8 cellular contexts compared by ENCODE assay signal in the genomic region with DNA sequence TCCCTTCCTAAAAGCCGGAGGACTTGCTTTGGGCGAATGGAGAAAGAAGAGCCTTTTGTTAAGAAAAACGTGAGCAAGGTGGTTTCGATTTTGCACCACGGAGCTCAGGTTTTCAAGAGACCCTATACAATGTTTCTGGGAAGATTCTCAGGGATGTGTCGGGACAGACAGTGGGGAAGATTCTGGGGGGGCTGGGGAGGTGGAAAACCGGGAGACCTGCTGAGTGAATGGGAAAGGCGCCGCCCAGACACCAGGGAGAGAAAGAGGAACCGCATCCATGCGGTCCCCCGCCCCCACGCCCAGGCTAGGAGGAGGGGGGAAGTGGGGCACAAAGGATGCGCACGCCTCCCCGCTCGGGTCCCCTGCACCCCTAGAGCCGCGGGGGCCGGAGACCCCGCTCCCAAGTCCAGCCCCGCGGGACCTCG. TPM values are rescaled to one million over a fixed set of nuclear protein-coding genes. Genes with fewer than 3 reads are reported as not detected.
DNase-seq lines count a peak whose midpoint lies in the region; ATAC-seq, FAIRE-seq and TF ChIP-seq lines count a peak whose summit lies in the region.

No MANE protein-coding gene starts in this region.

- peaks cover 51% of the 10 kb centered on the region for H4K20me1 ChIP-seq in neural progenitor cell (ENCODE audit: low read depth)

- no peak for TF ChIP-seq POLR2A in A549 (IDR thresholded peaks at IDR 0.05; ENCODE audit: low read length)

- WGBS in A549 (ENCODE audit: missing lambda C conversion rate): 1% methylated on average over 13 of the region's 24 CpGs
- under 1% methylated on average over 24 of the region's 24 CpGs for WGBS in thymus

- H3K36me3 ChIP-seq in neural progenitor cell (peaks cover 19% of the 10 kb centered on the region), thymus (ENCODE audit: control insufficient read depth, insufficient read depth) (peaks cover 3% of the 10 kb centered on the region)

- TF ChIP-seq CTCF in A549 (IDR thresholded peaks at IDR 0.05): no peak
- no peak for TF ChIP-seq CTCF in fibroblast of the aortic adventitia (IDR thresholded peaks at IDR 0.05; ENCODE audit: insufficient read depth, low read length)
- TF ChIP-seq CTCF in neural progenitor cell (IDR thresholded peaks at IDR 0.05): no peak

- H3K27ac ChIP-seq in A549 (peak overlapping the region; percentile 100), neural progenitor cell (peak overlapping the region; percentile 77), thymus (ENCODE audit: low read depth) (peak overlapping the region; percentile 95)

- peaks cover 15% of the 10 kb centered on the region for H3F3A ChIP-seq in neural progenitor cell (ENCODE audit: low read depth)

- CTCF ChIA-PET in A549 (lab: Yijun Ruan, JAX): interaction anchor here (1.0 to 3.6 kb wide), 8 partner anchors 9 to 179 kb away, joined by 3 to 28 read pairs (median 8); no protein-coding TSS in a partner anchor

- H3K4me3 ChIP-seq in A549 (peak overlapping the region; percentile 96), fibroblast of the aortic adventitia (ENCODE audit: low read depth, low read length) (peak overlapping the region; percentile 88), neural progenitor cell (peak overlapping the region; percentile 97), thymus (ENCODE audit: low read length) (peak overlapping the region; percentile 64)

- POLR2A ChIA-PET in A549 (lab: Yijun Ruan, JAX): interaction anchor here (1.0 to 2.6 kb wide), 8 partner anchors 14 to 66 kb away, joined by 3 to 23 read pairs (median 7); no protein-coding TSS in a partner anchor

- H3K4me1 Mint-ChIP-seq in neural progenitor cell: peaks cover 23% of the 10 kb centered on the region

- H3K27me3 Mint-ChIP-seq in neural progenitor cell (ENCODE audit: insufficient read depth, low read depth): peaks cover 2% of the 10 kb centered on the region

- no peak for TF ChIP-seq EP300 in A549 (IDR thresholded peaks at IDR 0.05)

- TF ChIP-seq RAD21 in A549 (conservative IDR thresholded peaks at IDR 0.05 in 1 of 2, IDR thresholded peaks at IDR 0.05 in 1 of 2): no peak

- H3K4me1 ChIP-seq in A549 (peaks cover 37% of the 10 kb centered on the region), neural progenitor cell (peaks cover 30% of the 10 kb centered on the region), thymus (ENCODE audit: control insufficient read depth, insufficient read depth, low read length) (peaks cover 3% of the 10 kb centered on the region)

- H3K9me3 Mint-ChIP-seq in neural progenitor cell: peaks cover 15% of the 10 kb centered on the region

- peaks cover 25% of the 10 kb centered on the region for H3K36me3 Mint-ChIP-seq in neural progenitor cell

- peak overlapping the region; percentile 99 for H3K4me3 Mint-ChIP-seq in neural progenitor cell

- no peak for FAIRE-seq in A549 (lab: Jason Lieb, UNC)

- H3K9ac ChIP-seq in neural progenitor cell: peak overlapping the region; percentile 85

- H2AFZ ChIP-seq in neural progenitor cell (replicated peaks): peak overlapping the region; percentile 90

- H3K27me3 ChIP-seq in neural progenitor cell (no peaks in the 10 kb centered on the region), thymus (ENCODE audit: control insufficient read depth, insufficient read depth) (no peaks in the 10 kb centered on the region)

- H3K9me3 ChIP-seq in A549 (no peaks in the 10 kb centered on the region), neural progenitor cell (ENCODE audit: low read depth) (no peaks in the 10 kb centered on the region), thymus (ENCODE audit: control insufficient read depth) (no peaks in the 10 kb centered on the region)

- ATAC-seq in A549: peak; percentile 33 to 48; a peak in 5 of 6 replicates
- peak; percentile 31 for ATAC-seq in GM18511 (IDR thresholded peaks at IDR 0.05; ENCODE audit: unreplicated experiment)
- peak; percentile 24 for ATAC-seq in HG03045 (IDR thresholded peaks at IDR 0.05; ENCODE audit: unreplicated experiment)

- H3K4me2 ChIP-seq in A549: peak overlapping the region; percentile 79
- H3K4me2 ChIP-seq in neural progenitor cell: peak overlapping the region; percentile 99

- DNase-seq in A549 (ENCODE audit: low read depth in 1 of 2, low spot score in 1 of 2) (peak in 1 of 2 experiments; percentile 44), NOMO-1 treated with dmso at 0.1 percent for 144 hours (lab: John Stamatoyannopoulos, UW; ENCODE audit: unreplicated experiment) (peak; percentile 75), fibroblast of the aortic adventitia (ENCODE audit: low read depth) (peak; percentile 37), neural progenitor cell (ENCODE audit: low spot score) (peak; percentile 68)
- DNase-seq in activated T-helper 1 cell treated with anti-CD3 and anti-CD28 coated beads, Interleukin-2, amount 50 U/mL, for 16 hours (ENCODE audit: low read depth in 1 of 2, low spot score in 1 of 2): peak; percentile 15 to 33

- H3K27ac Mint-ChIP-seq in neural progenitor cell: peak overlapping the region; percentile 98

- H3K79me2 ChIP-seq in neural progenitor cell (ENCODE audit: low read depth): peaks cover 57% of the 10 kb centered on the region

TF ChIP-seq in A549, 52 proteins besides CTCF, POLR2A, EP300 and RAD21:
- TF ChIP-seq FOSL2 (IDR thresholded peaks at IDR 0.05): no peak
- no peak for TF ChIP-seq FOSL2 (CRISPR knock-in tag; IDR thresholded peaks at IDR 0.05)
- peak; percentile 71; the same call in 1 of the 2 replicates for TF ChIP-seq MYC (IDR thresholded peaks at IDR 0.05; ENCODE audit: borderline replicate concordance, low read length)
- no peak for TF ChIP-seq HMGXB4 (CRISPR knock-in tag; IDR thresholded peaks at IDR 0.05; ENCODE audit: borderline replicate concordance)
- 0 out of 2 replicates have a peak, but pooled peaks have one; percentile 26 for TF ChIP-seq KDM5A (IDR thresholded peaks at IDR 0.05)
- no peak for TF ChIP-seq BHLHE40 (IDR thresholded peaks at IDR 0.05; ENCODE audit: low read depth, low read length)
- no peak for TF ChIP-seq HOXB5 (CRISPR knock-in tag; IDR thresholded peaks at IDR 0.05)
- TF ChIP-seq, protein P1, sequence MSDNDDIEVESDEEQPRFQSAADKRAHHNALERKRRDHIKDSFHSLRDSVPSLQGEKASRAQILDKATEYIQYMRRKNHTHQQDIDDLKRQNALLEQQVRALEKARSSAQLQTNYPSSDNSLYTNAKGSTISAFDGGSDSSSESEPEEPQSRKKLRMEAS (IDR thresholded peaks at IDR 0.05): peak; percentile 66; the same call in 1 of the 2 replicates
- TF ChIP-seq JUNB (IDR thresholded peaks at IDR 0.05): no peak
- no peak for TF ChIP-seq USF2 (IDR thresholded peaks at IDR 0.05)
- no peak for TF ChIP-seq ZC3H11A (IDR thresholded peaks at IDR 0.05)
- no peak for TF ChIP-seq CBX2 (IDR thresholded peaks at IDR 0.05; ENCODE audit: borderline replicate concordance, low read depth)
- no peak for TF ChIP-seq CHD4 (IDR thresholded peaks at IDR 0.05; ENCODE audit: borderline replicate concordance)
- TF ChIP-seq SREBF2 (IDR thresholded peaks at IDR 0.05): no peak
- TF ChIP-seq EHF (CRISPR knock-in tag; IDR thresholded peaks at IDR 0.05): no peak

RNA-seq across cellular contexts. Expression of gene YWHAG, which starts 0.7 kb away (rescaled TPM):
- polyA plus RNA-seq in A549 (2011; rRNA removed) (140 and 141 TPM in 2 replicates), A549 (2017; fragmentation: RNase III; extraction: RNeasy Plus Mini Kit Qiagen cat#74134 plus additional on column Dnase treatment) (295 to 306 TPM (median 302 TPM) in 3 replicates), thymus (47.1 TPM)
- 45.1 and 50.9 TPM in 2 replicates for polyA plus RNA-seq in A549 (2012; cell fraction: cytosol; rRNA removed)
- polyA plus RNA-seq in A549 (2012; cell fraction: nucleus; rRNA removed): 40.3 and 49.7 TPM in 2 replicates
- polyA minus RNA-seq in A549 (2011; rRNA and poly(A)+ RNA removed): 131 and 145 TPM in 2 replicates
- total RNA-seq in fibroblast of the aortic adventitia (ENCODE audit: low replicate concordance) (112 and 115 TPM in 2 replicates), neural progenitor cell (ENCODE audit: low replicate concordance) (179 and 190 TPM in 2 replicates)

RNA-seq across cellular contexts. Expression of gene SSC4D, which starts 51.4 kb away (rescaled TPM):
- polyA plus RNA-seq in A549 (2011; rRNA removed) (0.45 and 0.91 TPM in 2 replicates), A549 (2017; fragmentation: RNase III; extraction: RNeasy Plus Mini Kit Qiagen cat#74134 plus additional on column Dnase treatment) (0.79 to 1.0 TPM (median 1.0 TPM) in 3 replicates), thymus (0.96 TPM)
- polyA plus RNA-seq in A549 (2012; cell fraction: cytosol; rRNA removed): 1.1 and 1.4 TPM in 2 replicates
- 1.7 and 2.3 TPM in 2 replicates for polyA plus RNA-seq in A549 (2012; cell fraction: nucleus; rRNA removed)
- 0.66 and 0.92 TPM in 2 replicates for polyA minus RNA-seq in A549 (2011; rRNA and poly(A)+ RNA removed)
- total RNA-seq in fibroblast of the aortic adventitia (ENCODE audit: low replicate concordance) (0.36 and 1.5 TPM in 2 replicates), neural progenitor cell (ENCODE audit: low replicate concordance) (0.43 and 6.8 TPM in 2 replicates)

RNA-seq across cellular contexts. Expression of gene HSPB1, which starts 55.6 kb away (rescaled TPM):
- polyA plus RNA-seq in A549 (2011; rRNA removed) (185 and 209 TPM in 2 replicates), A549 (2017; fragmentation: RNase III; extraction: RNeasy Plus Mini Kit Qiagen cat#74134 plus additional on column Dnase treatment) (547 to 666 TPM (median 620 TPM) in 3 replicates), thymus (1,040 TPM)
- 1,409 and 1,648 TPM in 2 replicates for polyA plus RNA-seq in A549 (2012; cell fraction: cytosol; rRNA removed)
- polyA plus RNA-seq in A549 (2012; cell fraction: nucleus; rRNA removed): 1,259 and 1,748 TPM in 2 replicates
- 41.9 and 74.6 TPM in 2 replicates for polyA minus RNA-seq in A549 (2011; rRNA and poly(A)+ RNA removed)
- total RNA-seq in fibroblast of the aortic adventitia (ENCODE audit: low replicate concordance) (91.8 and 128 TPM in 2 replicates), neural progenitor cell (ENCODE audit: low replicate concordance) (9.7 and 20.8 TPM in 2 replicates)
